ENCODE assay signal across 21 cellular contexts in the genomic region with DNA sequence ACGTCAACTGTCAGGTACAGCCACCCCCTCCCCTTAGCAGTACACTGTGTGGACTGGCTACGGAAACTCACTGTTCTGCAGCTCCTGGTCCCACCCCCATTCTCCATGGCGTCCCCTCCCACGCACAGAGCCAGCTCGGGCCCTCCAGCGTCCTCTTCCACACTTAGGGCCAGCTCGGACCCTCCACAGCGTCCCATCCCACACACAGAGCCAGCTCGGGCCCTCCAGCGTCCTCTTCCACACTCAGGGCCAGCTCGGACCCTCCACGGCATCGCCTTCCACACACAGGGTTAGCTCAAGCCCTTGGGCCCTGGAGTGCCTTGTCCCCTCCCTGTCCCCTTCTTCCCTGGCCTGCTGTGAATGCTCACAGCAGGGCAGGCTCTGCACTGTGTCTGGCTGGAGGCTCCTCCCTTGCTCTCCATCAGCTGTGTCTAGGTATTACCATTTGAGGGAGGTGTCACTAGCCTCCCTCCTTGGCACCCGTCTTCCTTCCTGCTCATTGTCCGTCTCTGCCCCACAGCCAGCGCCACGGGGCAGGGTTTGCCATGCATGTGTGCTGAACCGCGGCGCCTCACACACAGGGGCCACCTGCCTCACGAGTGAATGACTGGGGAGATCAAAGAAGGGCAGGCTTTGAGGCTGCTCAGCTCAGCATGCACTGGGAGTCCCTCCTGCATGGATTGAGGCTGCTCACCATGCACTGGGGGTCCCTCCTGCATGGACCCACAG.
A peak's percentile ranks its signal among the peaks of the same experiment; 100 is the strongest.
DNase-seq lines count a peak whose midpoint lies in the region; ATAC-seq and TF ChIP-seq lines count a peak whose summit lies in the region.
"Had no signal": no experiment of that assay in that cellular context is flagged by ENCODE, and none has a peak within 500 bp of the region (broad histone marks: within the 10 kb centered on the region; RNA-seq: fewer than 3 reads in every experiment).

No MANE protein-coding gene starts in this region.

- POLR2A ChIA-PET in WTC11 (lab: Charles Lee) (no interaction called here), A673 (lab: Charles Lee; ENCODE audit: low non-redundant PET) (no interaction called here)

- H3K36me3 ChIP-seq in CD4-positive, CD25-positive, alpha-beta regulatory T cell (ENCODE audit: control insufficient read depth, insufficient read depth, low read length), result peaks cover 66% of the 10 kb centered on the region
- H3K36me3 ChIP-seq in A673 (ENCODE audit: insufficient read depth, low read length, poor library complexity, severe bottlenecking), result peaks cover 19% of the 10 kb centered on the region

- H3K27ac Mint-ChIP-seq in CD4-positive, CD25-positive, alpha-beta regulatory T cell, result peak overlapping the region in 2 of 3 donors; percentile 41 to 90
- H3K27ac Mint-ChIP-seq in WTC11, result peak overlapping the region; percentile 57; the same call in 1 of the 2 replicates
- peak overlapping the region; percentile 19 for H3K27ac Mint-ChIP-seq in neural crest cell (ENCODE audit: unreplicated experiment)
- H3K27ac Mint-ChIP-seq: activated CD4-positive, alpha-beta T cell treated with anti-CD3 and anti-CD28 coated beads, Interleukin-2, amount 10 ng/mL, durations not matched to agents 7 days and 5 days; natural killer cell treated with Interleukin-12 subunit alpha and Interleukin-12 subunit beta and Interleukin-15 and Interleukin-18, amount 100 ng/mL, for 72 hours; T-helper 2 cell treated with Interferon-gamma antibody and Interleukin-4, amounts not matched to agents 5 μg/mL and 100 μg/mL, for 36 hours had no signal

- H3K4me1 Mint-ChIP-seq in CD4-positive, CD25-positive, alpha-beta regulatory T cell, result peaks cover 0 to 6% (median 1%) of the 10 kb centered on the region in 4 donors
- no peaks in the 10 kb centered on the region for H3K4me1 Mint-ChIP-seq in WTC11
- H3K4me1 Mint-ChIP-seq in neural crest cell, result no peaks in the 10 kb centered on the region
- H3K4me1 Mint-ChIP-seq: activated CD4-positive, alpha-beta T cell treated with anti-CD3 and anti-CD28 coated beads, Interleukin-2, amount 10 ng/mL, durations not matched to agents 7 days and 5 days had no signal

- no peak overlapping the region for H3K4me3 Mint-ChIP-seq in CD4-positive, CD25-positive, alpha-beta regulatory T cell
- no peak overlapping the region for H3K4me3 Mint-ChIP-seq in WTC11
- H3K4me3 Mint-ChIP-seq in neural crest cell, result no peak overlapping the region
- H3K4me3 Mint-ChIP-seq: activated CD4-positive, alpha-beta T cell treated with anti-CD3 and anti-CD28 coated beads, Interleukin-2, amount 10 ng/mL, durations not matched to agents 7 days and 5 days; activated T-cell treated with anti-CD3 and anti-CD28 coated beads, Interleukin-2, amount 50 U/mL, for 24 hours; natural killer cell treated with Interleukin-12 subunit alpha and Interleukin-12 subunit beta and Interleukin-15 and Interleukin-18, amount 100 ng/mL, for 72 hours; T-helper 2 cell treated with Interferon-gamma antibody and Interleukin-4, amounts not matched to agents 5 μg/mL and 100 μg/mL, for 36 hours had no signal

- TF ChIP-seq CTCF in WTC11 (IDR thresholded peaks at IDR 0.05) (no peak), neural crest cell (conservative IDR thresholded peaks at IDR 0.05) (no peak), A673 (conservative IDR thresholded peaks at IDR 0.05; ENCODE audit: low read depth, low read length) (no peak)

- CTCF ChIA-PET in WTC11 (lab: Charles Lee) (interaction anchor here (1.0 kb wide), 1 partner anchor 126 kb away, joined by 3 read pairs; no protein-coding TSS in a partner anchor), A673 (lab: Charles Lee) (no interaction called here)

- no peaks in the 10 kb centered on the region for H3K9me3 Mint-ChIP-seq in CD4-positive, CD25-positive, alpha-beta regulatory T cell
- no peaks in the 10 kb centered on the region for H3K9me3 Mint-ChIP-seq in WTC11
- no peaks in the 10 kb centered on the region for H3K9me3 Mint-ChIP-seq in neural crest cell
- H3K9me3 Mint-ChIP-seq: activated CD4-positive, alpha-beta T cell treated with anti-CD3 and anti-CD28 coated beads, Interleukin-2, amount 10 ng/mL, durations not matched to agents 7 days and 5 days; activated T-cell treated with anti-CD3 and anti-CD28 coated beads, Interleukin-2, amount 50 U/mL, for 24 hours; natural killer cell treated with Interleukin-12 subunit alpha and Interleukin-12 subunit beta and Interleukin-15 and Interleukin-18, amount 100 ng/mL, for 72 hours; T-helper 2 cell treated with Interferon-gamma antibody and Interleukin-4, amounts not matched to agents 5 μg/mL and 100 μg/mL, for 36 hours had no signal

- no TSS peak for BruUV-seq in A673 (replicated peaks; lab: Mats Ljungman, UMichigan)

- H3K36me3 Mint-ChIP-seq in CD4-positive, CD25-positive, alpha-beta regulatory T cell, result peaks cover 77% of the 10 kb centered on the region
- H3K36me3 Mint-ChIP-seq in WTC11 (peaks cover 78% of the 10 kb centered on the region), neural crest cell (ENCODE audit: low read depth) (peaks cover 23% of the 10 kb centered on the region)

- no peak overlapping the region for H3K27ac ChIP-seq in CD4-positive, CD25-positive, alpha-beta regulatory T cell (ENCODE audit: insufficient read depth, low read length, poor library complexity, severe bottlenecking)
- H3K27ac ChIP-seq in A673 (ENCODE audit: low read depth, low read length, poor library complexity, severe bottlenecking), result no peak overlapping the region
- H3K27ac ChIP-seq: pancreas, right lobe of liver had no signal

- DNase-seq in DMS79 treated with DMSO at 0.1 percent for 48 hours (lab: John Stamatoyannopoulos, UW), result peak; percentile 21
- DNase-seq in DMS79 (lab: John Stamatoyannopoulos, UW), result no peak
- no peak for DNase-seq in CD4-positive, CD25-positive, alpha-beta regulatory T cell
- no peak for DNase-seq in WTC11 (ENCODE audit: low spot score)
- no peak for DNase-seq in neural crest cell (ENCODE audit: low read depth, low spot score)
- no peak for DNase-seq in COR-L47 (lab: John Stamatoyannopoulos, UW)
- DNase-seq in A673 (ENCODE audit: low spot score), result no peak
- DNase-seq: 8988T; activated CD4-positive, alpha-beta T cell treated with anti-CD3 and anti-CD28 coated beads, Interleukin-2, amount 10 ng/mL, durations not matched to agents 7 days and 5 days; activated gamma-delta T cell; activated T-cell treated with anti-CD3 and anti-CD28 coated beads, Interleukin-2, amount 50 U/mL, for 24 hours; NCI-H1417; NCI-H2107; NCI-H524; right lobe of liver; stimulated activated CD4-positive, alpha-beta T cell treated with anti-CD3 and anti-CD28 coated beads, Interleukin-4, amount 100 ng/mL, for 24 hours; stimulated activated naive CD4-positive, alpha-beta T cell had no signal

- H3K27me3 ChIP-seq in CD4-positive, CD25-positive, alpha-beta regulatory T cell (ENCODE audit: control insufficient read depth, insufficient read depth, low read length), result no peaks in the 10 kb centered on the region
- no peaks in the 10 kb centered on the region for H3K27me3 ChIP-seq in A673 (replicated peaks; ENCODE audit: insufficient read depth, low read depth, low read length, poor library complexity)
- H3K27me3 ChIP-seq: pancreas, right lobe of liver had no signal

- no peaks in the 10 kb centered on the region for H3K4me1 ChIP-seq in CD4-positive, CD25-positive, alpha-beta regulatory T cell (ENCODE audit: control insufficient read depth, insufficient read depth, low read length, poor library complexity, severe bottlenecking)
- no peaks in the 10 kb centered on the region for H3K4me1 ChIP-seq in A673 (ENCODE audit: insufficient read depth, low read length, poor library complexity, severe bottlenecking)

- no peaks in the 10 kb centered on the region for H3K27me3 Mint-ChIP-seq in CD4-positive, CD25-positive, alpha-beta regulatory T cell
- H3K27me3 Mint-ChIP-seq in WTC11 (ENCODE audit: low read depth) (no peaks in the 10 kb centered on the region), neural crest cell (ENCODE audit: low read depth) (no peaks in the 10 kb centered on the region)
- H3K27me3 Mint-ChIP-seq: activated CD4-positive, alpha-beta T cell treated with anti-CD3 and anti-CD28 coated beads, Interleukin-2, amount 10 ng/mL, durations not matched to agents 7 days and 5 days; activated T-cell treated with anti-CD3 and anti-CD28 coated beads, Interleukin-2, amount 50 U/mL, for 24 hours; natural killer cell treated with Interleukin-12 subunit alpha and Interleukin-12 subunit beta and Interleukin-15 and Interleukin-18, amount 100 ng/mL, for 72 hours had no signal

- intact Hi-C loops in A673 (cut with micrococcal nuclease; ENCODE audit: unreplicated experiment), result no loop called here

- H3K9me3 ChIP-seq in CD4-positive, CD25-positive, alpha-beta regulatory T cell (ENCODE audit: control insufficient read depth in 2 of 2, low read length in 2 of 2), result no peaks in the 10 kb centered on the region
- no peaks in the 10 kb centered on the region for H3K9me3 ChIP-seq in A673 (ENCODE audit: low read depth, low read length, poor library complexity, severe bottlenecking)
- H3K9me3 ChIP-seq: pancreas, right lobe of liver had no signal

- H3K4me3 ChIP-seq in CD4-positive, CD25-positive, alpha-beta regulatory T cell (ENCODE audit: low read depth, low read length), result no peak overlapping the region
- no peak overlapping the region for H3K4me3 ChIP-seq in A673 (ENCODE audit: low read depth, low read length, poor library complexity, severe bottlenecking)
- H3K4me3 ChIP-seq: pancreas, right lobe of liver had no signal

- no peak for ATAC-seq in CD4-positive, CD25-positive, alpha-beta regulatory T cell (ENCODE audit: low read depth in 2 of 2)
- ATAC-seq in WTC11 (no peak), GM18502 (IDR thresholded peaks at IDR 0.05; ENCODE audit: poor library complexity, unreplicated experiment) (no peak)
- ATAC-seq: pancreas, right lobe of liver had no signal

TF ChIP-seq in WTC11, 78 proteins besides CTCF, POLR2A, EP300 and RAD21 (continues in another document):
- TF ChIP-seq ATF3 (CRISPR knock-in tag; conservative IDR thresholded peaks at IDR 0.05), result no peak
- TF ChIP-seq JAZF1 (CRISPR knock-in tag; IDR thresholded peaks at IDR 0.05), result no peak
- no peak for TF ChIP-seq ZNF396 (CRISPR knock-in tag; IDR thresholded peaks at IDR 0.05; ENCODE audit: borderline replicate concordance)
